15 cellular contexts compared by ENCODE assay signal in genomic region chr7:415646-416525, GRCh38.
"Had no signal": no experiment of that assay in that cellular context is flagged by ENCODE, and none has a peak within 500 bp of the region (broad histone marks: within the 10 kb centered on the region; RNA-seq: fewer than 3 reads in every experiment).

No MANE protein-coding gene starts in this region.

- H3K4me3 Mint-ChIP-seq: activated CD4-positive, alpha-beta T cell treated with anti-CD3 and anti-CD28 coated beads, Interleukin-2, amount 10 ng/mL, durations not matched to agents 24 days and 14 days; brain; dendritic cell treated with granulocyte-macrophage colony-stimulating factor and Interleukin-4, amounts not matched to agents 40 ng/mL and 50 ng/mL, for 4 days; naive thymus-derived CD8-positive, alpha-beta T cell; stimulated activated naive B cell treated with anti-CD40 and anti-IgM and Interleukin-4, amounts not matched to agents 10 μg/mL and 1 μg/mL and 100 μg/mL, for 72 hours; T-cell had no signal

- H3K27ac Mint-ChIP-seq: activated CD4-positive, alpha-beta T cell treated with anti-CD3 and anti-CD28 coated beads, Interleukin-2, amount 10 ng/mL, durations not matched to agents 24 days and 14 days; activated T-helper 2 cell treated with anti-CD3 and anti-CD28 coated beads, Interferon-gamma antibody, Interleukin-2, Interleukin-4, amounts not matched to agents 10 μg/mL and 5 μg/mL and 100 μg/mL, durations not matched to agents 14 hours and 24 hours and 36 hours; brain; dendritic cell treated with granulocyte-macrophage colony-stimulating factor and Interleukin-4, amounts not matched to agents 40 ng/mL and 50 ng/mL, for 4 days; naive thymus-derived CD8-positive, alpha-beta T cell; stimulated activated naive B cell treated with anti-CD40 and anti-IgM and Interleukin-4, amounts not matched to agents 10 μg/mL and 1 μg/mL and 100 μg/mL, for 72 hours; T-cell had no signal

- DNase-seq: activated CD4-positive, alpha-beta T cell treated with anti-CD3 and anti-CD28 coated beads, Interleukin-2, amount 10 ng/mL, durations not matched to agents 24 days and 14 days; activated CD8-positive, alpha-beta memory T cell treated with anti-CD3 and anti-CD28 coated beads for 24 hours; activated naive CD4-positive, alpha-beta T cell treated with anti-CD3 and anti-CD28 coated beads, Interleukin-2, amount 50 U/mL, for 16 hours; amniotic stem cell; small intestine; stimulated activated naive B cell treated with anti-CD40 and anti-IgM and Interleukin-4, amounts not matched to agents 10 μg/mL and 1 μg/mL and 100 μg/mL, for 72 hours; T-cell; T1000; trophoblast cell had no signal

- FAIRE-seq: small intestine had no signal

- H3K27ac ChIP-seq: hepatocyte, VCaP had no signal

- H3K4me1 Mint-ChIP-seq: activated CD4-positive, alpha-beta T cell treated with anti-CD3 and anti-CD28 coated beads, Interleukin-2, amount 10 ng/mL, durations not matched to agents 24 days and 14 days; brain; naive thymus-derived CD8-positive, alpha-beta T cell had no signal

- H3K27me3 ChIP-seq: hepatocyte had no signal

- ATAC-seq: naive thymus-derived CD8-positive, alpha-beta T cell; stimulated activated naive B cell treated with anti-CD40 and anti-IgM and Interleukin-4, amounts not matched to agents 10 μg/mL and 1 μg/mL and 100 μg/mL, for 72 hours; T-cell had no signal

- H3K4me2 ChIP-seq: hepatocyte had no signal

- H3K4me3 ChIP-seq: hepatocyte had no signal

- H3K27me3 Mint-ChIP-seq: activated CD4-positive, alpha-beta T cell treated with anti-CD3 and anti-CD28 coated beads, Interleukin-2, amount 10 ng/mL, durations not matched to agents 24 days and 14 days; brain; dendritic cell treated with granulocyte-macrophage colony-stimulating factor and Interleukin-4, amounts not matched to agents 40 ng/mL and 50 ng/mL, for 4 days; naive thymus-derived CD8-positive, alpha-beta T cell had no signal

- H3K79me2 ChIP-seq: hepatocyte had no signal

- H2AFZ ChIP-seq: hepatocyte had no signal
